In genomic region chr12:27627836-27628469, GRCh38 we compare ENCODE assay signal across 8 cellular contexts.
DNase-seq lines count a peak whose midpoint lies in the region; ATAC-seq and TF ChIP-seq lines count a peak whose summit lies in the region.
"Not testable (repeated sequence)": the region's sequence is repeated elsewhere in the genome, so short reads cannot be mapped to it uniquely, and the experiment has no call there.

No MANE protein-coding gene starts in this region.

- not testable (repeated sequence) for H3K9me3 ChIP-seq in adipocyte (ENCODE audit: control insufficient read depth, low read length); gastroesophageal sphincter; thoracic aorta

- WGBS in gastroesophageal sphincter (ENCODE audit: low coverage in 1 of 2), 2 donors, result 13 to 59% methylated on average over 1 to 2 of the region's 2 CpGs

- TF ChIP-seq EP300 in gastroesophageal sphincter (IDR thresholded peaks at IDR 0.05), result not testable (repeated sequence)

- H3K4me1 ChIP-seq in ACC112 (ENCODE audit: control insufficient read depth, insufficient read depth, low read length, unreplicated experiment), result peaks cover 59% of the 10 kb centered on the region
- H3K4me1 ChIP-seq in adipocyte (ENCODE audit: control insufficient read depth, insufficient read depth, low read length), result peaks cover 26% of the 10 kb centered on the region
- peaks cover 4 to 28% (median 5%) of the 10 kb centered on the region in 3 donors for H3K4me1 ChIP-seq in gastroesophageal sphincter
- peaks cover 28 to 80% of the 10 kb centered on the region in 2 donors for H3K4me1 ChIP-seq in thoracic aorta (ENCODE audit: control insufficient read depth in 1 of 2, low read depth in 2 of 2)

- not testable (repeated sequence) for TF ChIP-seq CTCF in coronary artery (IDR thresholded peaks at IDR 0.05); gastroesophageal sphincter (IDR thresholded peaks at IDR 0.05); progenitor cell of endocrine pancreas (IDR thresholded peaks at IDR 0.05; ENCODE audit: unreplicated experiment); thoracic aorta (IDR thresholded peaks at IDR 0.05)

- not testable (repeated sequence) for ATAC-seq in gastroesophageal sphincter; thoracic aorta (ENCODE audit: insufficient number of reproducible peaks, low FRiP score, low read depth)

- peaks cover 24% of the 10 kb centered on the region for H3K4me1 Mint-ChIP-seq in activated CD4-positive, alpha-beta T cell treated with anti-CD3 and anti-CD28 coated beads, Interleukin-2, amount 10 ng/mL, durations not matched to agents 24 days and 14 days
- H3K4me1 Mint-ChIP-seq in progenitor cell of endocrine pancreas (ENCODE audit: low read depth), result not testable (repeated sequence)

- H3K9ac ChIP-seq in adipocyte (ENCODE audit: low read length), result peak overlapping the region; percentile 37

- H3K27ac ChIP-seq in ACC112 (ENCODE audit: low read depth, low read length), result peak overlapping the region; percentile 96
- peak overlapping the region; percentile 35 to 59 for H3K27ac ChIP-seq in coronary artery
- H3K27ac ChIP-seq in gastroesophageal sphincter, result peak overlapping the region in 3 of 4 donors; percentile 44 to 65 (median 51)
- peak overlapping the region; percentile 63 to 85 for H3K27ac ChIP-seq in thoracic aorta

- H3K36me3 Mint-ChIP-seq in activated CD4-positive, alpha-beta T cell treated with anti-CD3 and anti-CD28 coated beads, Interleukin-2, amount 10 ng/mL, durations not matched to agents 24 days and 14 days (ENCODE audit: low read depth); progenitor cell of endocrine pancreas (ENCODE audit: insufficient read depth): not testable (repeated sequence)

- H3K36me3 ChIP-seq in ACC112 (ENCODE audit: insufficient read depth, low read length), result peaks cover 12% of the 10 kb centered on the region
- not testable (repeated sequence) for H3K36me3 ChIP-seq in adipocyte (ENCODE audit: control insufficient read depth, insufficient read depth, low read length, severe bottlenecking); gastroesophageal sphincter; thoracic aorta

- H3K4me3 ChIP-seq in ACC112 (ENCODE audit: low read depth, low read length) (peak overlapping the region; percentile 50), adipocyte (ENCODE audit: low read length) (peak overlapping the region; percentile 64), thoracic aorta (peak overlapping the region; percentile 27)
- H3K4me3 ChIP-seq in Jurkat, Clone E6-1 (ENCODE audit: low read length); coronary artery; gastroesophageal sphincter: not testable (repeated sequence)

- not testable (repeated sequence) for H2AFZ ChIP-seq in ACC112 (ENCODE audit: low read length, unreplicated experiment)

- not testable (repeated sequence) for TF ChIP-seq POLR2A in gastroesophageal sphincter (IDR thresholded peaks at IDR 0.05)

- intact Hi-C loops in activated CD4-positive, alpha-beta T cell treated with anti-CD3 and anti-CD28 coated beads, Interleukin-2, amount 10 ng/mL, durations not matched to agents 24 days and 14 days (cut with micrococcal nuclease), result loop anchor here (5.0 kb wide), 1 partner anchor 166 kb away; no protein-coding TSS in a partner anchor

- H3K27me3 Mint-ChIP-seq in activated CD4-positive, alpha-beta T cell treated with anti-CD3 and anti-CD28 coated beads, Interleukin-2, amount 10 ng/mL, durations not matched to agents 24 days and 14 days; progenitor cell of endocrine pancreas: not testable (repeated sequence)

- H3K4me3 Mint-ChIP-seq in activated CD4-positive, alpha-beta T cell treated with anti-CD3 and anti-CD28 coated beads, Interleukin-2, amount 10 ng/mL, durations not matched to agents 24 days and 14 days, result peak overlapping the region; percentile 28
- not testable (repeated sequence) for H3K4me3 Mint-ChIP-seq in progenitor cell of endocrine pancreas (ENCODE audit: low read depth)

- H3K27ac Mint-ChIP-seq in activated CD4-positive, alpha-beta T cell treated with anti-CD3 and anti-CD28 coated beads, Interleukin-2, amount 10 ng/mL, durations not matched to agents 24 days and 14 days, result peak overlapping the region; percentile 15
- peak overlapping the region; percentile 67 for H3K27ac Mint-ChIP-seq in progenitor cell of endocrine pancreas

- not testable (repeated sequence) for H3K27me3 ChIP-seq in ACC112 (ENCODE audit: insufficient read depth, low read length); adipocyte (replicated peaks; ENCODE audit: control insufficient read depth, insufficient read depth, low read length); gastroesophageal sphincter; thoracic aorta (replicated peaks; ENCODE audit: insufficient read depth)

- H3K79me2 ChIP-seq in ACC112 (ENCODE audit: control insufficient read depth, insufficient read depth, low read length, unreplicated experiment), result peaks cover 57% of the 10 kb centered on the region

- not testable (repeated sequence) for H3K9me3 Mint-ChIP-seq in activated CD4-positive, alpha-beta T cell treated with anti-CD3 and anti-CD28 coated beads, Interleukin-2, amount 10 ng/mL, durations not matched to agents 24 days and 14 days; progenitor cell of endocrine pancreas (ENCODE audit: low read depth)

- peak; percentile 26 for DNase-seq in Jurkat, Clone E6-1 (ENCODE audit: low read depth, low spot score)
- DNase-seq in activated CD4-positive, alpha-beta T cell treated with anti-CD3 and anti-CD28 coated beads, Interleukin-2, amount 10 ng/mL, durations not matched to agents 24 days and 14 days; adipocyte (ENCODE audit: low read depth); coronary artery (ENCODE audit: low spot score); progenitor cell of endocrine pancreas (ENCODE audit: low spot score, unreplicated experiment); thoracic aorta (ENCODE audit: low spot score): not testable (repeated sequence)
